In the genomic region with DNA sequence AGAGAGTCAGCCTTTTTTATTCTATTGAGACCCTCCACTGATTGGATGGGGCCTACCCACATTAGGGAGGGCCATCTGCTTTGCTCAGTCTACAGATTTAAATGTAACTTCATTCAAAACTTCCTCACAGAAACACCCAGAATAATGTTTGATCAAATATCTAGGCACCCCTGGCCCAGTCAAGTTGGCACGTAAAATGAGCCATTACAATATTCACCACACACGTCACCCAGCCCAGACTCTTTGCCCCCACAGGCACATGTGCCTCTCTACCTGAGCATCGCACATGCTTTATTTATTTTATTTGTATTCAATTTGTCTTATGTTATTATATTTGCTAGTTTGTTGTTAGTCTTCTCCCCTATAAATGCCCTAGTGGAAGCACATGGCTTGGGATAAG, we compare ENCODE assay signal across 26 cellular contexts.
DNase-seq lines count a peak whose midpoint lies in the region; ATAC-seq and TF ChIP-seq lines count a peak whose summit lies in the region.
"Had no signal": no experiment of that assay in that cellular context is flagged by ENCODE, and none has a peak within 500 bp of the region (broad histone marks: within the 10 kb centered on the region; RNA-seq: fewer than 3 reads in every experiment).

No MANE protein-coding gene starts in this region.

- H2AFZ ChIP-seq in smooth muscle cell (ENCODE audit: low read depth): peak overlapping the region; percentile 72

- no peaks in the 10 kb centered on the region for H3K9me3 ChIP-seq in right cardiac atrium (ENCODE audit: control insufficient read depth, low read length)
- H3K9me3 ChIP-seq in smooth muscle cell (replicated peaks; ENCODE audit: low read depth): no peaks in the 10 kb centered on the region
- H3K9me3 ChIP-seq in SJCRH30 (replicated peaks): peaks cover 8% of the 10 kb centered on the region; the same call in 1 of the 2 replicates

- H3K4me2 ChIP-seq in smooth muscle cell: no peak overlapping the region
- H3K4me2 ChIP-seq: GM23338 had no signal

- no peaks in the 10 kb centered on the region for H3K79me2 ChIP-seq in smooth muscle cell (ENCODE audit: low read depth)

- no peak overlapping the region for H3K9ac ChIP-seq in smooth muscle cell (ENCODE audit: low read depth)

- intact Hi-C loops in right cardiac atrium (cut with DNase I) (no loop called here), Right ventricle myocardium superior (cut with DNase I) (no loop called here)

- H3K36me3 ChIP-seq in smooth muscle cell (ENCODE audit: low read depth): no peaks in the 10 kb centered on the region
- no peaks in the 10 kb centered on the region for H3K36me3 ChIP-seq in SJCRH30

- H3K27ac ChIP-seq in right cardiac atrium (ENCODE audit: low read length) (peak overlapping the region; percentile 64), smooth muscle cell (ENCODE audit: low read depth) (no peak overlapping the region), SJCRH30 (no peak overlapping the region)
- H3K27ac ChIP-seq: 22Rv1, C4-2B, RWPE1 had no signal

- DNase-seq in right cardiac atrium (no peak), Right ventricle myocardium superior (no peak), left lobe of liver (ENCODE audit: low spot score) (no peak), smooth muscle cell (lab: John Stamatoyannopoulos, UW; ENCODE audit: unreplicated experiment) (no peak), ecto neural progenitor cell (ENCODE audit: low spot score) (no peak), SIG-M5 treated with dmso at 0.1 percent for 504 hours (lab: John Stamatoyannopoulos, UW; ENCODE audit: unreplicated experiment) (no peak), SJCRH30 (no peak)
- no peak for DNase-seq in activated CD4-positive, alpha-beta T cell treated with anti-CD3 and anti-CD28 coated beads, Interleukin-2, amount 50 U/mL, for 4 hours
- DNase-seq: Caco-2; CD8-positive, alpha-beta T cell; EL; GDM1; H9; KBM-7; NCI-H1105 treated with DMSO at 0.1 percent for 48 hours; NCI-H146; NCI-H1930; NCI-H2227 treated with DMSO at 0.1 percent for 48 hours; NCI-H510A; NCI-H69; SHP77 treated with DMSO at 0.1 percent for 48 hours had no signal

- H4K20me1 ChIP-seq in smooth muscle cell (ENCODE audit: low read depth): no peaks in the 10 kb centered on the region

- H3K4me3 ChIP-seq in right cardiac atrium (ENCODE audit: low read length): no peak overlapping the region
- H3K4me3 ChIP-seq in smooth muscle cell: no peak overlapping the region
- no peak overlapping the region for H3K4me3 ChIP-seq in SJCRH30
- H3K4me3 ChIP-seq: GM12878, GM23338 had no signal

- ATAC-seq in right cardiac atrium (no peak), Right ventricle myocardium superior (ENCODE audit: poor library complexity) (no peak), left lobe of liver (peak; percentile 58)
- ATAC-seq: CD8-positive, alpha-beta T cell; GM12878; GM23338 had no signal

- H3K4me1 ChIP-seq in right cardiac atrium (ENCODE audit: control insufficient read depth, insufficient read depth, low read length) (no peaks in the 10 kb centered on the region), smooth muscle cell (ENCODE audit: low read depth) (no peaks in the 10 kb centered on the region), SJCRH30 (peaks cover 13% of the 10 kb centered on the region)
- H3K4me1 ChIP-seq: Caco-2 had no signal

- WGBS in right cardiac atrium: 87% methylated on average over 3 of the region's 3 CpGs
- 98% methylated on average over 3 of the region's 3 CpGs for WGBS in smooth muscle cell (ENCODE audit: low lambda C conversion rate)

- TF ChIP-seq CTCF in smooth muscle cell (IDR thresholded peaks at IDR 0.05; ENCODE audit: borderline replicate concordance, insufficient read depth, poor library complexity, severe bottlenecking): no peak

- H3K27me3 ChIP-seq in right cardiac atrium (ENCODE audit: control insufficient read depth, insufficient read depth): no peaks in the 10 kb centered on the region
- no peaks in the 10 kb centered on the region for H3K27me3 ChIP-seq in smooth muscle cell (ENCODE audit: low read depth)
- no peaks in the 10 kb centered on the region for H3K27me3 ChIP-seq in SJCRH30

- H3F3A ChIP-seq in smooth muscle cell (ENCODE audit: low read depth): no peaks in the 10 kb centered on the region
